In the genomic region with DNA sequence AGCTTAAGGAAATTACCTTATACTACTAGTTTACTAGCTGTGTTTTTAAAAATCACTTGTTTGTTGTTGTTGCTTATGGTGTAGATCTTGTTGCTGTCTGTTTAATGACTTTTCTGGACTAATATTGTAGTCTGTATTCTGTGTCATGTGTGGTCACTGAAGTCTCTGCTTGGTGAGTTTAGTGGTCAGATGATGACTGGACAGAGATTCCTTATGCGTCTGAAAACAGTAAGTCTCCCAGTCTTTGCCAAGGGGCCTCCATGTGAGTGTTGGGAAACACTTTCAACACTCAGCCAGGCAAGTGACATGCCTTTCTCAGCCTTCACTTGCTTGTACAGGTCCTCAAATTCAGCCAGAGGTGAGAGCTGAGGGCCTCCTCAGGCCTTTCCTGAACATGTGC, we compare ENCODE assay signal across 21 cellular contexts. TPM values are rescaled to one million over a fixed set of nuclear protein-coding genes. Genes with fewer than 3 reads are reported as not detected.
"Had no signal": no experiment of that assay in that cellular context is flagged by ENCODE, and none has a peak within 500 bp of the region (broad histone marks: within the 10 kb centered on the region; RNA-seq: fewer than 3 reads in every experiment).

No MANE protein-coding gene starts in this region.

- H3K36me3 Mint-ChIP-seq: activated CD4-positive, alpha-beta memory T cell treated with anti-CD3 and anti-CD28 coated beads for 36 hours; activated naive CD8-positive, alpha-beta T cell; immature natural killer cell; WTC11 had no signal

- H3K9me3 Mint-ChIP-seq: activated CD4-positive, alpha-beta memory T cell treated with anti-CD3 and anti-CD28 coated beads for 36 hours; activated T-helper 1 cell treated with anti-CD3 and anti-CD28 coated beads, Interleukin-12 subunit alpha, Interleukin-12 subunit beta, Interleukin-2, Interleukin-4 antibody, amounts not matched to agents 30 ng/mL and 10 ng/mL and 1 ng/mL, durations not matched to agents 14 hours and 24 hours and 36 hours; immature natural killer cell; T-helper 2 cell treated with Interferon-gamma antibody and Interleukin-4, amounts not matched to agents 5 μg/mL and 100 μg/mL, for 36 hours had no signal

- H3K4me1 Mint-ChIP-seq: activated CD4-positive, alpha-beta T cell treated with anti-CD3 and anti-CD28 coated beads for 36 hours; immature natural killer cell; WTC11 had no signal

- H3K27me3 ChIP-seq: thyroid gland had no signal

- ATAC-seq: activated CD4-positive, alpha-beta T cell treated with anti-CD3 and anti-CD28 coated beads for 36 hours; effector memory CD8-positive, alpha-beta T cell; WTC11 had no signal

- H3K4me3 Mint-ChIP-seq: activated CD4-positive, alpha-beta memory T cell treated with anti-CD3 and anti-CD28 coated beads for 36 hours; activated CD4-positive, alpha-beta T cell treated with anti-CD3 and anti-CD28 coated beads for 36 hours; activated naive CD8-positive, alpha-beta T cell; activated T-helper 1 cell treated with anti-CD3 and anti-CD28 coated beads, Interleukin-12 subunit alpha, Interleukin-12 subunit beta, Interleukin-2, Interleukin-4 antibody, amounts not matched to agents 30 ng/mL and 10 ng/mL and 1 ng/mL, durations not matched to agents 14 hours and 24 hours and 36 hours; effector memory CD8-positive, alpha-beta T cell; immature natural killer cell; T-helper 2 cell treated with Interferon-gamma antibody and Interleukin-4, amounts not matched to agents 5 μg/mL and 100 μg/mL, for 36 hours; WTC11 had no signal

- H3K27ac ChIP-seq: thyroid gland had no signal

- H3K9me3 ChIP-seq: thyroid gland had no signal

- H3K27ac Mint-ChIP-seq: activated CD4-positive, alpha-beta memory T cell treated with anti-CD3 and anti-CD28 coated beads for 36 hours; activated CD4-positive, alpha-beta T cell treated with anti-CD3 and anti-CD28 coated beads for 36 hours; activated naive CD8-positive, alpha-beta T cell; activated T-helper 1 cell treated with anti-CD3 and anti-CD28 coated beads, Interleukin-12 subunit alpha, Interleukin-12 subunit beta, Interleukin-2, Interleukin-4 antibody, amounts not matched to agents 30 ng/mL and 10 ng/mL and 1 ng/mL, durations not matched to agents 14 hours and 24 hours and 36 hours; effector memory CD8-positive, alpha-beta T cell; immature natural killer cell; T-helper 2 cell treated with Interferon-gamma antibody and Interleukin-4, amounts not matched to agents 5 μg/mL and 100 μg/mL, for 36 hours; WTC11 had no signal

- H3K36me3 ChIP-seq: thyroid gland had no signal

- DNase-seq: activated CD4-positive, alpha-beta memory T cell treated with anti-CD3 and anti-CD28 coated beads for 36 hours; activated CD4-positive, alpha-beta T cell treated with anti-CD3 and anti-CD28 coated beads for 36 hours; activated gamma-delta T cell treated with Interleukin-2 at 50 U/mL for 16 hours; activated T-cell treated with anti-CD3 and anti-CD28 coated beads for 4 hours; amniotic stem cell; caudate nucleus; effector memory CD8-positive, alpha-beta T cell; immature natural killer cell; midbrain; occipital lobe; stimulated activated CD4-positive, alpha-beta T cell treated with anti-CD3 and anti-CD28 coated beads, Interleukin-12 subunit alpha, Interleukin-12 subunit beta, amount 100 ng/mL, for 4 hours; stimulated activated CD4-positive, alpha-beta T cell treated with anti-CD3 and anti-CD28 coated beads, Interleukin-1b, Interleukin-23, amount 100 ng/mL, for 48 hours; stimulated activated CD8-positive, alpha-beta memory T cell treated with anti-CD3 and anti-CD28 coated beads, Interleukin-4, amount 100 ng/mL, for 48 hours; stimulated activated naive CD4-positive, alpha-beta T cell; thyroid gland had no signal

- H3K4me1 ChIP-seq: thyroid gland had no signal

- H3K4me3 ChIP-seq: thyroid gland had no signal

RNA-seq across cellular contexts. Expression of a gene that starts 23.1 kb away (rescaled TPM):
- total RNA-seq: activated CD4-positive, alpha-beta memory T cell treated with anti-CD3 and anti-CD28 coated beads for 36 hours; activated CD4-positive, alpha-beta T cell treated with anti-CD3 and anti-CD28 coated beads for 36 hours; activated T-helper 1 cell treated with anti-CD3 and anti-CD28 coated beads, Interleukin-12 subunit alpha, Interleukin-12 subunit beta, Interleukin-2, Interleukin-4 antibody, amounts not matched to agents 30 ng/mL and 10 ng/mL and 1 ng/mL, durations not matched to agents 14 hours and 24 hours and 36 hours; subcutaneous adipose tissue had no signal
- polyA plus RNA-seq: immature natural killer cell, neural cell had no signal
